ENCODE assay signal across 1 cellular context in the genomic region with DNA sequence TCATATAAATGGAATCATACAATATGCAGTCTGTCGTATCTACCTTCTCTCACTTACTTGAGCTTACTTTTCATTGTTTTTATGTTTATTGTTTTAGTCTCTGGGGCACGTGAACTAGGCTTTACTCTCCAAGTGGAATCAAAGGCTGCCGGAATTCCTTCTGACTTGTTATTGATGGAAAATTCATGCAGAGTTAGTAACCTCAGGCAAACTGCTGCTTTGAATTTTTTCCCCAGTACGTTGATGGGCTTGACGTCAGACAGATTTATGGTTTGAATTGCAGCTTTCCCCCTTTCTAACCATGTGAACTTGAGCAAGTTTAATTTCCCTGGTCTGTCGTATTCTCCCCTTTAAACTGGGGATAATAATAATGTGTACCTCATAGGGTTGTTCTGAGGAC.
TF ChIP-seq lines count a peak whose summit lies in the region.

No MANE protein-coding gene starts in this region.

TF ChIP-seq in K562, 482 proteins besides CTCF, POLR2A, EP300 and RAD21 (continued from another document):
- TF ChIP-seq MEIS2 (IDR thresholded peaks at IDR 0.05; ENCODE audit: partially characterized antibody), result peak; percentile 16
